8 cellular contexts compared by ENCODE assay signal in genomic region chr15:66862878-66863335, GRCh38.
DNase-seq lines count a peak whose midpoint lies in the region; ATAC-seq and TF ChIP-seq lines count a peak whose summit lies in the region.

No MANE protein-coding gene starts in this region.

- DNase-seq in Caki2 (ENCODE audit: low read depth) (peak; percentile 85), HAP-1 (ENCODE audit: low spot score in 2 of 2) (peak; percentile 81 to 96), NOMO-1 treated with DMSO at 0.1 percent for 48 hours (lab: John Stamatoyannopoulos, UW; ENCODE audit: unreplicated experiment) (peak; percentile 63), endothelial cell (ENCODE audit: low spot score) (peak; percentile 88), mucosa of descending colon (peak; percentile 75 to 88 (median 88))
- peak; percentile 52 to 76 (median 58) for DNase-seq in activated CD8-positive, alpha-beta memory T cell treated with anti-CD3 and anti-CD28 coated beads for 48 hours (ENCODE audit: low read depth in 2 of 3, low spot score in 2 of 3)
- DNase-seq in stimulated activated CD8-positive, alpha-beta memory T cell treated with anti-CD3 and anti-CD28 coated beads, Interleukin-7, amount 100 ng/mL, for 1 hour (ENCODE audit: low read depth in 2 of 2) = peak; percentile 44 to 49

- no peaks in the 10 kb centered on the region for H3K9me3 Mint-ChIP-seq in endothelial cell (ENCODE audit: unreplicated experiment)

- H3K27me3 ChIP-seq in HAP-1 (ENCODE audit: low read depth) = no peaks in the 10 kb centered on the region

- ATAC-seq in mucosa of descending colon = peak; percentile 97
- ATAC-seq in HG03135 (IDR thresholded peaks at IDR 0.05; ENCODE audit: unreplicated experiment) = no peak

- no peaks in the 10 kb centered on the region for H3K36me3 Mint-ChIP-seq in endothelial cell (ENCODE audit: low read depth, unreplicated experiment)

- peaks cover 10% of the 10 kb centered on the region for H3K27me3 Mint-ChIP-seq in endothelial cell (ENCODE audit: unreplicated experiment)

- intact Hi-C loops in mucosa of descending colon (cut with DNase I, micrococcal nuclease) = loop anchor here in 1 of 2 donors (10.0 kb wide), 1 partner anchor 258 kb away; no protein-coding TSS in a partner anchor

- peaks cover 11% of the 10 kb centered on the region for H3K4me1 Mint-ChIP-seq in endothelial cell (ENCODE audit: unreplicated experiment)

- in situ Hi-C loops in Caki2 (cut with HindIII; ENCODE audit: low pct_unique_long_range_greater_than_20kb, low sequenced_read_pairs) (no loop called here), HAP-1 (cut with MboI; ENCODE audit: low sequenced_read_pairs) (no loop called here)

- no peak overlapping the region for H3K4me3 Mint-ChIP-seq in endothelial cell (ENCODE audit: unreplicated experiment)

- H3K27ac Mint-ChIP-seq in endothelial cell (ENCODE audit: unreplicated experiment) = no peak overlapping the region

- H3K36me3 ChIP-seq in HAP-1 (replicated peaks) = no peaks in the 10 kb centered on the region
- H3K36me3 ChIP-seq in mucosa of descending colon (ENCODE audit: low read depth) = no peaks in the 10 kb centered on the region

- H3K4me1 ChIP-seq in HAP-1 (no peaks in the 10 kb centered on the region; the same call in 1 of the 2 replicates), mucosa of descending colon (ENCODE audit: low read depth) (no peaks in the 10 kb centered on the region)

- H3K4me3 ChIP-seq in HAP-1 (no peak overlapping the region), mucosa of descending colon (no peak overlapping the region)

- H3K9me3 ChIP-seq in HAP-1 = no peaks in the 10 kb centered on the region
- H3K9me3 ChIP-seq in mucosa of descending colon = no peaks in the 10 kb centered on the region

- TF ChIP-seq CTCF in endothelial cell (IDR thresholded peaks at IDR 0.05; ENCODE audit: unreplicated experiment) = peak; percentile 88
- peak; percentile 90 for TF ChIP-seq CTCF in mucosa of descending colon (IDR thresholded peaks at IDR 0.05)
